In genomic region chr1:148290881-148291280, GRCh38 we compare ENCODE assay signal across 28 cellular contexts.
DNase-seq lines count a peak whose midpoint lies in the region; ATAC-seq and TF ChIP-seq lines count a peak whose summit lies in the region.
"Had no signal": no experiment of that assay in that cellular context is flagged by ENCODE, and none has a peak within 500 bp of the region (broad histone marks: within the 10 kb centered on the region; RNA-seq: fewer than 3 reads in every experiment).

No MANE protein-coding gene starts in this region.

- H3K9me3 ChIP-seq in endodermal cell (ENCODE audit: control insufficient read depth, low read length): no peaks in the 10 kb centered on the region

- H3K36me3 ChIP-seq in endodermal cell (ENCODE audit: control insufficient read depth, insufficient read depth, low read length): no peaks in the 10 kb centered on the region

- no peaks in the 10 kb centered on the region for H3K4me1 ChIP-seq in endodermal cell (ENCODE audit: control insufficient read depth, insufficient read depth, low read length)

- no peak overlapping the region for H3K4me3 ChIP-seq in choroid plexus epithelial cell (ENCODE audit: low read depth, low read length)
- no peak overlapping the region for H3K4me3 ChIP-seq in endodermal cell (ENCODE audit: low read length)
- H3K4me3 ChIP-seq: GM12878 had no signal

- H3K27me3 ChIP-seq in endodermal cell (ENCODE audit: control insufficient read depth, insufficient read depth, low read length, poor library complexity, severe bottlenecking): peaks cover 5% of the 10 kb centered on the region

- H3K4me3 Mint-ChIP-seq in activated naive CD4-positive, alpha-beta T cell treated with anti-CD3 and anti-CD28 coated beads, Interleukin-2, amount 50 U/mL, for 24 hours: no peak overlapping the region
- H3K4me3 Mint-ChIP-seq in endodermal cell: no peak overlapping the region
- H3K4me3 Mint-ChIP-seq: B cell; CD8-positive, alpha-beta memory T cell had no signal

- peak overlapping the region; percentile 63 for H3K27ac Mint-ChIP-seq in activated naive CD4-positive, alpha-beta T cell treated with anti-CD3 and anti-CD28 coated beads, Interleukin-2, amount 50 U/mL, for 24 hours
- H3K27ac Mint-ChIP-seq in activated naive CD4-positive, alpha-beta T cell treated with anti-CD3 and anti-CD28 coated beads, Interleukin-2, amount 50 U/mL, for 72 hours: no peak overlapping the region
- H3K27ac Mint-ChIP-seq in endodermal cell: no peak overlapping the region
- H3K27ac Mint-ChIP-seq: B cell; CD8-positive, alpha-beta memory T cell had no signal

- H3K9ac ChIP-seq in endodermal cell (ENCODE audit: extremely low read depth, low read length, poor library complexity, severe bottlenecking): no peak overlapping the region

- H3K4me1 Mint-ChIP-seq in activated naive CD4-positive, alpha-beta T cell treated with anti-CD3 and anti-CD28 coated beads, Interleukin-2, amount 50 U/mL, for 24 hours: no peaks in the 10 kb centered on the region
- H3K4me1 Mint-ChIP-seq in endodermal cell: no peaks in the 10 kb centered on the region
- H3K4me1 Mint-ChIP-seq: B cell; CD8-positive, alpha-beta memory T cell had no signal

- H3K36me3 Mint-ChIP-seq in activated naive CD4-positive, alpha-beta T cell treated with anti-CD3 and anti-CD28 coated beads, Interleukin-2, amount 50 U/mL, for 24 hours: no peaks in the 10 kb centered on the region
- no peaks in the 10 kb centered on the region for H3K36me3 Mint-ChIP-seq in activated naive CD4-positive, alpha-beta T cell treated with anti-CD3 and anti-CD28 coated beads, Interleukin-2, amount 50 U/mL, for 72 hours
- no peaks in the 10 kb centered on the region for H3K36me3 Mint-ChIP-seq in endodermal cell (ENCODE audit: low read depth)
- H3K36me3 Mint-ChIP-seq: CD8-positive, alpha-beta memory T cell had no signal

- H3K27me3 Mint-ChIP-seq in activated naive CD4-positive, alpha-beta T cell treated with anti-CD3 and anti-CD28 coated beads, Interleukin-2, amount 50 U/mL, for 24 hours: peaks cover 7% of the 10 kb centered on the region
- H3K27me3 Mint-ChIP-seq in endodermal cell (ENCODE audit: insufficient read depth): peaks cover 14% of the 10 kb centered on the region

- DNase-seq in activated naive CD4-positive, alpha-beta T cell treated with anti-CD3 and anti-CD28 coated beads, Interleukin-2, amount 50 U/mL, for 72 hours (ENCODE audit: low spot score in 2 of 2): no peak
- DNase-seq in choroid plexus epithelial cell (ENCODE audit: low read depth) (peak; percentile 9), kidney tubule cell (ENCODE audit: low spot score) (peak; percentile 2), stromal cell of bone marrow (ENCODE audit: low read depth) (peak; percentile 63), endodermal cell (no peak), SIG-M5 (lab: John Stamatoyannopoulos, UW) (no peak), iPS-NIHi7 (ENCODE audit: extremely low spot score) (no peak)
- DNase-seq: CD8-positive, alpha-beta memory T cell; DMS 273 treated with DMSO at 0.1 percent for 48 hours; DMS79; EL; GDM1; NCI-H1105 treated with DMSO at 0.1 percent for 48 hours; NCI-H146; NCI-H1930; NCI-H2107; NCI-H446; NCI-H524 treated with DMSO at 0.1 percent for 48 hours; NCI-H82; NK-92 treated with Interleukin-12 subunit alpha and Interleukin-12 subunit beta, amount 100 ng/mL, for 24 hours; Right ventricle myocardium superior; RPMI8226 had no signal

- no peaks in the 10 kb centered on the region for H3K9me3 Mint-ChIP-seq in activated naive CD4-positive, alpha-beta T cell treated with anti-CD3 and anti-CD28 coated beads, Interleukin-2, amount 50 U/mL, for 24 hours
- no peaks in the 10 kb centered on the region for H3K9me3 Mint-ChIP-seq in activated naive CD4-positive, alpha-beta T cell treated with anti-CD3 and anti-CD28 coated beads, Interleukin-2, amount 50 U/mL, for 72 hours
- peaks cover 5% of the 10 kb centered on the region for H3K9me3 Mint-ChIP-seq in endodermal cell

- no peak for TF ChIP-seq CTCF in choroid plexus epithelial cell (conservative IDR thresholded peaks at IDR 0.05; ENCODE audit: low read depth, low read length)
- no peak for TF ChIP-seq CTCF in endodermal cell (conservative IDR thresholded peaks at IDR 0.05)

- ATAC-seq in activated naive CD4-positive, alpha-beta T cell treated with anti-CD3 and anti-CD28 coated beads, Interleukin-2, amount 50 U/mL, for 72 hours: no peak
- ATAC-seq: GM12878, HCT116 had no signal

- no peak overlapping the region for H3K27ac ChIP-seq in endodermal cell (ENCODE audit: low read depth, low read length)
- H3K27ac ChIP-seq: 22Rv1, C4-2B had no signal

Comparison
In these comparisons a context has a peak if more than half of its experiments do, and no peak if none do; other contexts are left out.
1. DNase-seq: peak in choroid plexus epithelial cell (single experiment), kidney tubule cell (single experiment) and stromal cell of bone marrow (single experiment); none in activated naive CD4-positive, alpha-beta T cell treated with anti-CD3 and anti-CD28 coated beads, Interleukin-2, amount 50 U/mL, for 72 hours (0 of 2), endodermal cell (single experiment), SIG-M5 (single experiment) and iPS-NIHi7 (single experiment).